ENCODE assay signal across 1 cellular context in the genomic region with DNA sequence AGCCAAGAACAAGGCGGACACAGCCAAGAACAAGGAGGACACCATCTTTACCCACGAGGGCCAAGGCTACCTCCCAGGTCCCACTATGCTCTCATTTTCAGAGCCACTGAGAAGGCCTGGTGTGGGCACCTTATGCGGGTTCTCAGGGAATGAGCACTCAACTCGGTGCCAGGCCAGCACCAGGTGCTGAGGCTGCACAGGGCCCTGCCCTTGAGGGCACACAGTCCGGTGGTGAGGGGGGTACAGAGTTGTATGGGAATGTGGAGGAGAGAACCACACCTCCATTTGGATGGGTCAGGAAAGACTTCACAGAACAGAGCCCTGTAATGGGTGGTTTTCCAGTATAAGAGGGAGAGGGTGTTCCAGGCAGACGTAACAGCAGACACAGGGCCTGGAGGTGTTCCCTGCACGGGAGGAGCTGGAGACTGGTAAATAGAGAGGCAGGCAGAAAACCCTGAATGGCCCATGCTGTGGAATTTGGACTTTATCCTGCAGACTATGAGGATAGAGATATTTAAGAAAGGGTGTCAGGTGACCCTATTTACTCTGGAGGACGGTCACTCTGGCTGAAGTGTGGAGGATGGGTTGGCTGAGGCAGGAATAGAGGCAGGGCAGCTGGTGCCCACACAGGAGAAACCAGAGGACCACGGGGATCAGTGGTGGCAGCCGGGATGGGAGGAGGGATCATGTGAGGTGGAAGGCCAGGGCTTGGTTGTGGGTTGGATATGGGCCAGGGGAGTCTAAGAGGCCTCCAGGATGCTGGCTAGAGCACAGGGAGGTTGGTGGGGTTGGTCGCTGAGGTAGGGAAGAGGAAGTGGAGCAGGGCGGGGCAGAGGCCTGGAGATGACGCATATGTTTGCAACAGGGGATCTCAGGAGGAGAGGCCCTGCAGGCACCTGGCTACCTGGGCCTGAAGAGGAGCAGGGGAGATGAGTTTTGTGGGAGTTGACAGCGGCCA.
TF ChIP-seq lines count a peak whose summit lies in the region.

No MANE protein-coding gene starts in this region.

TF ChIP-seq in HepG2, 621 proteins besides CTCF, POLR2A, EP300 and RAD21 (continued from another document and continues in another):
- TF ChIP-seq, protein P1, sequence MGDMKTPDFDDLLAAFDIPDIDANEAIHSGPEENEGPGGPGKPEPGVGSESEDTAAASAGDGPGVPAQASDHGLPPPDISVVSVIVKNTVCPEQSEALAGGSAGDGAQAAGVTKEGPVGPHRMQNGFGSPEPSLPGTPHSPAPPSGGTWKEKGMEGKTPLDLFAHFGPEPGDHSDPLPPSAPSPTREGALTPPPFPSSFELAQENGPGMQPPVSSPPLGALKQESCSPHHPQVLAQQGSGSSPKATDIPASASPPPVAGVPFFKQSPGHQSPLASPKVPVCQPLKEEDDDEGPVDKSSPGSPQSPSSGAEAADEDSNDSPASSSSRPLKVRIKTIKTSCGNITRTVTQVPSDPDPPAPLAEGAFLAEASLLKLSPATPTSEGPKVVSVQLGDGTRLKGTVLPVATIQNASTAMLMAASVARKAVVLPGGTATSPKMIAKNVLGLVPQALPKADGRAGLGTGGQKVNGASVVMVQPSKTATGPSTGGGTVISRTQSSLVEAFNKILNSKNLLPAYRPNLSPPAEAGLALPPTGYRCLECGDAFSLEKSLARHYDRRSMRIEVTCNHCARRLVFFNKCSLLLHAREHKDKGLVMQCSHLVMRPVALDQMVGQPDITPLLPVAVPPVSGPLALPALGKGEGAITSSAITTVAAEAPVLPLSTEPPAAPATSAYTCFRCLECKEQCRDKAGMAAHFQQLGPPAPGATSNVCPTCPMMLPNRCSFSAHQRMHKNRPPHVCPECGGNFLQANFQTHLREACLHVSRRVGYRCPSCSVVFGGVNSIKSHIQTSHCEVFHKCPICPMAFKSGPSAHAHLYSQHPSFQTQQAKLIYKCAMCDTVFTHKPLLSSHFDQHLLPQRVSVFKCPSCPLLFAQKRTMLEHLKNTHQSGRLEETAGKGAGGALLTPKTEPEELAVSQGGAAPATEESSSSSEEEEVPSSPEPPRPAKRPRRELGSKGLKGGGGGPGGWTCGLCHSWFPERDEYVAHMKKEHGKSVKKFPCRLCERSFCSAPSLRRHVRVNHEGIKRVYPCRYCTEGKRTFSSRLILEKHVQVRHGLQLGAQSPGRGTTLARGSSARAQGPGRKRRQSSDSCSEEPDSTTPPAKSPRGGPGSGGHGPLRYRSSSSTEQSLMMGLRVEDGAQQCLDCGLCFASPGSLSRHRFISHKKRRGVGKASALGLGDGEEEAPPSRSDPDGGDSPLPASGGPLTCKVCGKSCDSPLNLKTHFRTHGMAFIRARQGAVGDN (CRISPR knock-in tag; IDR thresholded peaks at IDR 0.05) = peak; percentile 53
- TF ChIP-seq ZFY (CRISPR knock-in tag; IDR thresholded peaks at IDR 0.05) = peak; percentile 38
- TF ChIP-seq, protein P2, sequence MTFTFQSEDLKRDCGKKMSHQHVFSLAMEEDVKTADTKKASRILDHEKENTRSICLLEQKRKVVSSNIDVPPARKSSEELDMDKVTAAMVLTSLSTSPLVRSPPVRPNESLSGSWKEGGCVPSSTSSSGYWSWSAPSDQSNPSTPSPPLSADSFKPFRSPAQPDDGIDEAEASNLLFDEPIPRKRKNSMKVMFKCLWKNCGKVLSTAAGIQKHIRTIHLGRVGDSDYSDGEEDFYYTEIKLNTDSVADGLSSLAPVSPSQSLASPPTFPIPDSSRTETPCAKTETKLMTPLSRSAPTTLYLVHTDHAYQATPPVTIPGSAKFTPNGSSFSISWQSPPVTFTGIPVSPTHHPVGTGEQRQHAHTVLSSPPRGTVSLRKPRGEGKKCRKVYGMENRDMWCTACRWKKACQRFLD (CRISPR knock-in tag; IDR thresholded peaks at IDR 0.05; ENCODE audit: borderline replicate concordance) = no peak
- TF ChIP-seq, protein P3, sequence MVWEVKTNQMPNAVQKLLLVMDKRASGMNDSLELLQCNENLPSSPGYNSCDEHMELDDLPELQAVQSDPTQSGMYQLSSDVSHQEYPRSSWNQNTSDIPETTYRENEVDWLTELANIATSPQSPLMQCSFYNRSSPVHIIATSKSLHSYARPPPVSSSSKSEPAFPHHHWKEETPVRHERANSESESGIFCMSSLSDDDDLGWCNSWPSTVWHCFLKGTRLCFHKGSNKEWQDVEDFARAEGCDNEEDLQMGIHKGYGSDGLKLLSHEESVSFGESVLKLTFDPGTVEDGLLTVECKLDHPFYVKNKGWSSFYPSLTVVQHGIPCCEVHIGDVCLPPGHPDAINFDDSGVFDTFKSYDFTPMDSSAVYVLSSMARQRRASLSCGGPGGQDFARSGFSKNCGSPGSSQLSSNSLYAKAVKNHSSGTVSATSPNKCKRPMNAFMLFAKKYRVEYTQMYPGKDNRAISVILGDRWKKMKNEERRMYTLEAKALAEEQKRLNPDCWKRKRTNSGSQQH (CRISPR knock-in tag; IDR thresholded peaks at IDR 0.05; ENCODE audit: low read depth) = no peak
- TF ChIP-seq FOXO1 (CRISPR knock-in tag; IDR thresholded peaks at IDR 0.05) = 0 out of 2 replicates have a peak, but pooled peaks have one; percentile 9
- TF ChIP-seq, protein P4, sequence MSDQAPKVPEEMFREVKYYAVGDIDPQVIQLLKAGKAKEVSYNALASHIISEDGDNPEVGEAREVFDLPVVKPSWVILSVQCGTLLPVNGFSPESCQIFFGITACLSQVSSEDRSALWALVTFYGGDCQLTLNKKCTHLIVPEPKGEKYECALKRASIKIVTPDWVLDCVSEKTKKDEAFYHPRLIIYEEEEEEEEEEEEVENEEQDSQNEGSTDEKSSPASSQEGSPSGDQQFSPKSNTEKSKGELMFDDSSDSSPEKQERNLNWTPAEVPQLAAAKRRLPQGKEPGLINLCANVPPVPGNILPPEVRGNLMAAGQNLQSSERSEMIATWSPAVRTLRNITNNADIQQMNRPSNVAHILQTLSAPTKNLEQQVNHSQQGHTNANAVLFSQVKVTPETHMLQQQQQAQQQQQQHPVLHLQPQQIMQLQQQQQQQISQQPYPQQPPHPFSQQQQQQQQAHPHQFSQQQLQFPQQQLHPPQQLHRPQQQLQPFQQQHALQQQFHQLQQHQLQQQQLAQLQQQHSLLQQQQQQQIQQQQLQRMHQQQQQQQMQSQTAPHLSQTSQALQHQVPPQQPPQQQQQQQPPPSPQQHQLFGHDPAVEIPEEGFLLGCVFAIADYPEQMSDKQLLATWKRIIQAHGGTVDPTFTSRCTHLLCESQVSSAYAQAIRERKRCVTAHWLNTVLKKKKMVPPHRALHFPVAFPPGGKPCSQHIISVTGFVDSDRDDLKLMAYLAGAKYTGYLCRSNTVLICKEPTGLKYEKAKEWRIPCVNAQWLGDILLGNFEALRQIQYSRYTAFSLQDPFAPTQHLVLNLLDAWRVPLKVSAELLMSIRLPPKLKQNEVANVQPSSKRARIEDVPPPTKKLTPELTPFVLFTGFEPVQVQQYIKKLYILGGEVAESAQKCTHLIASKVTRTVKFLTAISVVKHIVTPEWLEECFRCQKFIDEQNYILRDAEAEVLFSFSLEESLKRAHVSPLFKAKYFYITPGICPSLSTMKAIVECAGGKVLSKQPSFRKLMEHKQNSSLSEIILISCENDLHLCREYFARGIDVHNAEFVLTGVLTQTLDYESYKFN (CRISPR knock-in tag; conservative IDR thresholded peaks at IDR 0.05) = peak; percentile 77
- TF ChIP-seq ZFX (CRISPR knock-in tag; IDR thresholded peaks at IDR 0.05; ENCODE audit: low read depth) = no peak
- TF ChIP-seq REPIN1 (CRISPR knock-in tag; IDR thresholded peaks at IDR 0.05; ENCODE audit: borderline replicate concordance, low read depth) = 0 out of 2 replicates have a peak, but pooled peaks have one; percentile 16
- TF ChIP-seq SOX6 (IDR thresholded peaks at IDR 0.05) = no peak
- peak; percentile 71 for TF ChIP-seq SOX6 (CRISPR knock-in tag; IDR thresholded peaks at IDR 0.05)
- peak; percentile 74; the same call in 1 of the 2 replicates for TF ChIP-seq PITX1 (CRISPR knock-in tag; IDR thresholded peaks at IDR 0.05)
- TF ChIP-seq ZNF292 (CRISPR knock-in tag; IDR thresholded peaks at IDR 0.05; ENCODE audit: borderline replicate concordance, low read depth) = no peak; the same call in 1 of the 2 replicates
- no peak for TF ChIP-seq HMG20A (CRISPR knock-in tag; IDR thresholded peaks at IDR 0.05; ENCODE audit: borderline replicate concordance)
- no peak for TF ChIP-seq ZMYM2 (CRISPR knock-in tag; IDR thresholded peaks at IDR 0.05)
- peak; percentile 43 for TF ChIP-seq ASH2L (IDR thresholded peaks at IDR 0.05; ENCODE audit: insufficient read length, low read depth, low read length)
- no peak for TF ChIP-seq KDM3A (CRISPR knock-in tag; IDR thresholded peaks at IDR 0.05; ENCODE audit: low read depth)
- TF ChIP-seq SIX4 (CRISPR knock-in tag; IDR thresholded peaks at IDR 0.05) = peak; percentile 97
- 0 out of 2 replicates have a peak, but pooled peaks have one; percentile 48 for TF ChIP-seq HDAC1 (CRISPR knock-in tag; IDR thresholded peaks at IDR 0.05)
- TF ChIP-seq ZNF850 (CRISPR knock-in tag; conservative IDR thresholded peaks at IDR 0.05) = no peak
- TF ChIP-seq ZNF788 (CRISPR knock-in tag; IDR thresholded peaks at IDR 0.05; ENCODE audit: borderline replicate concordance) = peak; percentile 45; the same call in 1 of the 2 replicates
- TF ChIP-seq TEAD3 (CRISPR knock-in tag; optimal IDR thresholded peaks at IDR 0.05; ENCODE audit: borderline replicate concordance) = peak; percentile 61
- no peak for TF ChIP-seq ZNF562 (CRISPR knock-in tag; IDR thresholded peaks at IDR 0.05; ENCODE audit: borderline replicate concordance)
- peak; percentile 19; the same call in 1 of the 2 replicates for TF ChIP-seq ZNF644 (CRISPR knock-in tag; IDR thresholded peaks at IDR 0.05; ENCODE audit: low read depth)
- TF ChIP-seq LCORL (IDR thresholded peaks at IDR 0.05) = no peak
- peak; percentile 20; the same call in 1 of the 2 replicates for TF ChIP-seq LCORL (CRISPR knock-in tag; IDR thresholded peaks at IDR 0.05)
- TF ChIP-seq SAP130 (CRISPR knock-in tag; IDR thresholded peaks at IDR 0.05; ENCODE audit: low read depth) = peak; percentile 10; the same call in 1 of the 2 replicates
- TF ChIP-seq, protein P5, sequence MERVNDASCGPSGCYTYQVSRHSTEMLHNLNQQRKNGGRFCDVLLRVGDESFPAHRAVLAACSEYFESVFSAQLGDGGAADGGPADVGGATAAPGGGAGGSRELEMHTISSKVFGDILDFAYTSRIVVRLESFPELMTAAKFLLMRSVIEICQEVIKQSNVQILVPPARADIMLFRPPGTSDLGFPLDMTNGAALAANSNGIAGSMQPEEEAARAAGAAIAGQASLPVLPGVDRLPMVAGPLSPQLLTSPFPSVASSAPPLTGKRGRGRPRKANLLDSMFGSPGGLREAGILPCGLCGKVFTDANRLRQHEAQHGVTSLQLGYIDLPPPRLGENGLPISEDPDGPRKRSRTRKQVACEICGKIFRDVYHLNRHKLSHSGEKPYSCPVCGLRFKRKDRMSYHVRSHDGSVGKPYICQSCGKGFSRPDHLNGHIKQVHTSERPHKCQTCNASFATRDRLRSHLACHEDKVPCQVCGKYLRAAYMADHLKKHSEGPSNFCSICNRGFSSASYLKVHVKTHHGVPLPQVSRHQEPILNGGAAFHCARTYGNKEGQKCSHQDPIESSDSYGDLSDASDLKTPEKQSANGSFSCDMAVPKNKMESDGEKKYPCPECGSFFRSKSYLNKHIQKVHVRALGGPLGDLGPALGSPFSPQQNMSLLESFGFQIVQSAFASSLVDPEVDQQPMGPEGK (CRISPR knock-in tag; IDR thresholded peaks at IDR 0.05) = peak; percentile 26; the same call in 1 of the 2 replicates
- TF ChIP-seq BHLHE40 (IDR thresholded peaks at IDR 0.05; ENCODE audit: low read length) = peak; percentile 49; the same call in 1 of the 2 replicates
- peak; percentile 19; the same call in 1 of the 2 replicates for TF ChIP-seq KAT8 (CRISPR knock-in tag; IDR thresholded peaks at IDR 0.05)
- TF ChIP-seq, protein P6, sequence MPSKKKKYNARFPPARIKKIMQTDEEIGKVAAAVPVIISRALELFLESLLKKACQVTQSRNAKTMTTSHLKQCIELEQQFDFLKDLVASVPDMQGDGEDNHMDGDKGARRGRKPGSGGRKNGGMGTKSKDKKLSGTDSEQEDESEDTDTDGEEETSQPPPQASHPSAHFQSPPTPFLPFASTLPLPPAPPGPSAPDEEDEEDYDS (CRISPR knock-in tag; IDR thresholded peaks at IDR 0.05) = no peak
- TF ChIP-seq, protein P7, sequence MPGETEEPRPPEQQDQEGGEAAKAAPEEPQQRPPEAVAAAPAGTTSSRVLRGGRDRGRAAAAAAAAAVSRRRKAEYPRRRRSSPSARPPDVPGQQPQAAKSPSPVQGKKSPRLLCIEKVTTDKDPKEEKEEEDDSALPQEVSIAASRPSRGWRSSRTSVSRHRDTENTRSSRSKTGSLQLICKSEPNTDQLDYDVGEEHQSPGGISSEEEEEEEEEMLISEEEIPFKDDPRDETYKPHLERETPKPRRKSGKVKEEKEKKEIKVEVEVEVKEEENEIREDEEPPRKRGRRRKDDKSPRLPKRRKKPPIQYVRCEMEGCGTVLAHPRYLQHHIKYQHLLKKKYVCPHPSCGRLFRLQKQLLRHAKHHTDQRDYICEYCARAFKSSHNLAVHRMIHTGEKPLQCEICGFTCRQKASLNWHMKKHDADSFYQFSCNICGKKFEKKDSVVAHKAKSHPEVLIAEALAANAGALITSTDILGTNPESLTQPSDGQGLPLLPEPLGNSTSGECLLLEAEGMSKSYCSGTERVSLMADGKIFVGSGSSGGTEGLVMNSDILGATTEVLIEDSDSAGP (CRISPR knock-in tag; IDR thresholded peaks at IDR 0.05; ENCODE audit: borderline replicate concordance) = peak; percentile 49; the same call in 1 of the 2 replicates
- TF ChIP-seq SETDB1 (CRISPR knock-in tag; IDR thresholded peaks at IDR 0.05; ENCODE audit: borderline replicate concordance) = no peak
- TF ChIP-seq, protein P8, sequence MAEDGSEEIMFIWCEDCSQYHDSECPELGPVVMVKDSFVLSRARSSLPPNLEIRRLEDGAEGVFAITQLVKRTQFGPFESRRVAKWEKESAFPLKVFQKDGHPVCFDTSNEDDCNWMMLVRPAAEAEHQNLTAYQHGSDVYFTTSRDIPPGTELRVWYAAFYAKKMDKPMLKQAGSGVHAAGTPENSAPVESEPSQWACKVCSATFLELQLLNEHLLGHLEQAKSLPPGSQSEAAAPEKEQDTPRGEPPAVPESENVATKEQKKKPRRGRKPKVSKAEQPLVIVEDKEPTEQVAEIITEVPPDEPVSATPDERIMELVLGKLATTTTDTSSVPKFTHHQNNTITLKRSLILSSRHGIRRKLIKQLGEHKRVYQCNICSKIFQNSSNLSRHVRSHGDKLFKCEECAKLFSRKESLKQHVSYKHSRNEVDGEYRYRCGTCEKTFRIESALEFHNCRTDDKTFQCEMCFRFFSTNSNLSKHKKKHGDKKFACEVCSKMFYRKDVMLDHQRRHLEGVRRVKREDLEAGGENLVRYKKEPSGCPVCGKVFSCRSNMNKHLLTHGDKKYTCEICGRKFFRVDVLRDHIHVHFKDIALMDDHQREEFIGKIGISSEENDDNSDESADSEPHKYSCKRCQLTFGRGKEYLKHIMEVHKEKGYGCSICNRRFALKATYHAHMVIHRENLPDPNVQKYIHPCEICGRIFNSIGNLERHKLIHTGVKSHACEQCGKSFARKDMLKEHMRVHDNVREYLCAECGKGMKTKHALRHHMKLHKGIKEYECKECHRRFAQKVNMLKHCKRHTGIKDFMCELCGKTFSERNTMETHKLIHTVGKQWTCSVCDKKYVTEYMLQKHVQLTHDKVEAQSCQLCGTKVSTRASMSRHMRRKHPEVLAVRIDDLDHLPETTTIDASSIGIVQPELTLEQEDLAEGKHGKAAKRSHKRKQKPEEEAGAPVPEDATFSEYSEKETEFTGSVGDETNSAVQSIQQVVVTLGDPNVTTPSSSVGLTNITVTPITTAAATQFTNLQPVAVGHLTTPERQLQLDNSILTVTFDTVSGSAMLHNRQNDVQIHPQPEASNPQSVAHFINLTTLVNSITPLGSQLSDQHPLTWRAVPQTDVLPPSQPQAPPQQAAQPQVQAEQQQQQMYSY (CRISPR knock-in tag; IDR thresholded peaks at IDR 0.05) = 0 out of 2 replicates have a peak, but pooled peaks have one; percentile 41
- peak; percentile 10; the same call in 1 of the 2 replicates for TF ChIP-seq ZNF331 (CRISPR knock-in tag; IDR thresholded peaks at IDR 0.05)
- TF ChIP-seq HHEX (CRISPR knock-in tag; IDR thresholded peaks at IDR 0.05) = no peak
